1 cellular context compared by ENCODE assay signal in genomic region chr2:100381240-100381639, GRCh38.
A peak's percentile ranks its signal among the peaks of the same experiment; 100 is the strongest.
TF ChIP-seq lines count a peak whose summit lies in the region.

No MANE protein-coding gene starts in this region.

TF ChIP-seq in HepG2, 621 proteins besides CTCF, POLR2A, EP300 and RAD21 (continued from another document and continues in another):
- TF ChIP-seq THAP7 (CRISPR knock-in tag; IDR thresholded peaks at IDR 0.05) = peak; percentile 72; the same call in 1 of the 2 replicates
- no peak for TF ChIP-seq ZSCAN5A (CRISPR knock-in tag; IDR thresholded peaks at IDR 0.05; ENCODE audit: borderline replicate concordance)
- TF ChIP-seq ZNF720 (CRISPR knock-in tag; IDR thresholded peaks at IDR 0.05) = no peak
- TF ChIP-seq FOXO1 (CRISPR knock-in tag; IDR thresholded peaks at IDR 0.05) = 0 out of 2 replicates have a peak, but pooled peaks have one; percentile 12
- TF ChIP-seq XRCC5 (optimal IDR thresholded peaks at IDR 0.05; ENCODE audit: low read length) = peak; percentile 32
- peak; percentile 30; the same call in 1 of the 2 replicates for TF ChIP-seq ELF1 (CRISPR knock-in tag; IDR thresholded peaks at IDR 0.05)
- no peak for TF ChIP-seq FOXC1 (CRISPR knock-in tag; IDR thresholded peaks at IDR 0.05; ENCODE audit: borderline replicate concordance)
- 0 out of 2 replicates have a peak, but pooled peaks have one; percentile 9 for TF ChIP-seq GFI1 (CRISPR knock-in tag; IDR thresholded peaks at IDR 0.05; ENCODE audit: borderline replicate concordance)
- TF ChIP-seq ARID4A (CRISPR knock-in tag; IDR thresholded peaks at IDR 0.05; ENCODE audit: borderline replicate concordance) = no peak
- TF ChIP-seq HOMEZ (CRISPR knock-in tag; IDR thresholded peaks at IDR 0.05; ENCODE audit: low read depth) = no peak
- no peak for TF ChIP-seq ZNF274 (CRISPR knock-in tag; IDR thresholded peaks at IDR 0.05)
- no peak for TF ChIP-seq GTF3A (CRISPR knock-in tag; conservative IDR thresholded peaks at IDR 0.05)
- no peak for TF ChIP-seq ATF3 (CRISPR knock-in tag; IDR thresholded peaks at IDR 0.05)
- TF ChIP-seq SCMH1 (CRISPR knock-in tag; IDR thresholded peaks at IDR 0.05; ENCODE audit: borderline replicate concordance) = no peak
- TF ChIP-seq ZNF777 (CRISPR knock-in tag; IDR thresholded peaks at IDR 0.05) = no peak
- TF ChIP-seq SMAD1 (CRISPR knock-in tag; IDR thresholded peaks at IDR 0.05; ENCODE audit: borderline replicate concordance, low read depth) = no peak
- TF ChIP-seq HNRNPL (IDR thresholded peaks at IDR 0.05; ENCODE audit: low read depth, low read length) = no peak
- no peak for TF ChIP-seq SMAD9 (CRISPR knock-in tag; IDR thresholded peaks at IDR 0.05)
- no peak for TF ChIP-seq KDM5A (IDR thresholded peaks at IDR 0.05; ENCODE audit: borderline replicate concordance, low read length)
- TF ChIP-seq KLF6 (CRISPR knock-in tag; IDR thresholded peaks at IDR 0.05) = no peak
- no peak for TF ChIP-seq SKI (IDR thresholded peaks at IDR 0.05; ENCODE audit: partially characterized antibody)
- 0 out of 2 replicates have a peak, but pooled peaks have one; percentile 33 for TF ChIP-seq SMAD3 (CRISPR knock-in tag; IDR thresholded peaks at IDR 0.05)
- TF ChIP-seq HNF1A (IDR thresholded peaks at IDR 0.05; ENCODE audit: low read depth) = no peak
- TF ChIP-seq HNF1A (CRISPR knock-in tag; IDR thresholded peaks at IDR 0.05; ENCODE audit: borderline replicate concordance) = no peak
- TF ChIP-seq SUZ12 (IDR thresholded peaks at IDR 0.05; ENCODE audit: low read depth, low read length) = no peak
- no peak for TF ChIP-seq MIER2 (CRISPR knock-in tag; IDR thresholded peaks at IDR 0.05)
- no peak for TF ChIP-seq SALL1 (CRISPR knock-in tag; IDR thresholded peaks at IDR 0.05)
- TF ChIP-seq MZF1 (CRISPR knock-in tag; IDR thresholded peaks at IDR 0.05; ENCODE audit: borderline replicate concordance) = 0 out of 2 replicates have a peak, but pooled peaks have one; percentile 41
- no peak for TF ChIP-seq ZNF558 (CRISPR knock-in tag; IDR thresholded peaks at IDR 0.05; ENCODE audit: borderline replicate concordance)
- no peak for TF ChIP-seq REXO4 (CRISPR knock-in tag; IDR thresholded peaks at IDR 0.05; ENCODE audit: borderline replicate concordance)
- TF ChIP-seq TERF1 (CRISPR knock-in tag; IDR thresholded peaks at IDR 0.05) = no peak
- no peak for TF ChIP-seq ZNF543 (CRISPR knock-in tag; IDR thresholded peaks at IDR 0.05)
- TF ChIP-seq GATAD2A (CRISPR knock-in tag; IDR thresholded peaks at IDR 0.05) = no peak
- TF ChIP-seq PATZ1 (CRISPR knock-in tag; IDR thresholded peaks at IDR 0.05) = no peak
- TF ChIP-seq ZNF570 (CRISPR knock-in tag; IDR thresholded peaks at IDR 0.05; ENCODE audit: borderline replicate concordance) = no peak
- no peak for TF ChIP-seq ZNF549 (CRISPR knock-in tag; IDR thresholded peaks at IDR 0.05)
- TF ChIP-seq ATF6 (CRISPR knock-in tag; conservative IDR thresholded peaks at IDR 0.05) = no peak
- 0 out of 2 replicates have a peak, but pooled peaks have one; percentile 20 for TF ChIP-seq ZNF792 (CRISPR knock-in tag; IDR thresholded peaks at IDR 0.05)
- no peak for TF ChIP-seq ZNF616 (CRISPR knock-in tag; IDR thresholded peaks at IDR 0.05; ENCODE audit: low read depth)
- no peak for TF ChIP-seq PRPF4 (IDR thresholded peaks at IDR 0.05; ENCODE audit: low read depth, low read length, poor library complexity, severe bottlenecking)
- no peak for TF ChIP-seq ZNF292 (CRISPR knock-in tag; IDR thresholded peaks at IDR 0.05; ENCODE audit: borderline replicate concordance, low read depth)
- no peak for TF ChIP-seq NR3C1 (CRISPR knock-in tag; IDR thresholded peaks at IDR 0.05)
